In genomic region chr22:47008208-47008885, GRCh38 we compare ENCODE assay signal across 21 cellular contexts.
DNase-seq lines count a peak whose midpoint lies in the region; ATAC-seq and TF ChIP-seq lines count a peak whose summit lies in the region.
"Had no signal": no experiment of that assay in that cellular context is flagged by ENCODE, and none has a peak within 500 bp of the region (broad histone marks: within the 10 kb centered on the region; RNA-seq: fewer than 3 reads in every experiment).

No MANE protein-coding gene starts in this region.

- H3K4me3 Mint-ChIP-seq in activated naive CD8-positive, alpha-beta T cell treated with anti-CD3 and anti-CD28 coated beads, Interleukin-2, amount 10 ng/mL, durations not matched to agents 7 days and 5 days = no peak overlapping the region
- H3K4me3 Mint-ChIP-seq in activated naive CD8-positive, alpha-beta T cell treated with anti-CD3 and anti-CD28 coated beads, Interleukin-2, amount 50 U/mL, for 24 hours = no peak overlapping the region
- H3K4me3 Mint-ChIP-seq: CD14-positive monocyte; CD4-positive, alpha-beta memory T cell; CD4-positive, CD25-positive, alpha-beta regulatory T cell; CD8-positive, alpha-beta memory T cell had no signal

- H3K36me3 ChIP-seq in osteoblast (ENCODE audit: insufficient read depth, low read length) (peaks cover 6% of the 10 kb centered on the region), upper lobe of right lung (peaks cover 7% of the 10 kb centered on the region)
- H3K36me3 ChIP-seq: BE2C had no signal

- POLR2A ChIA-PET in activated naive CD8-positive, alpha-beta T cell treated with anti-CD3 and anti-CD28 coated beads, Interleukin-2, amount 10 ng/mL, durations not matched to agents 7 days and 5 days (lab: Charles Lee) = interaction anchor here (0.6 kb wide), 1 partner anchor 61 kb away, joined by 3 read pairs; no protein-coding TSS in a partner anchor

- H3K4me3 ChIP-seq in osteoblast (ENCODE audit: insufficient read depth, low read length) = no peak overlapping the region
- no peak overlapping the region for H3K4me3 ChIP-seq in upper lobe of right lung
- H3K4me3 ChIP-seq: A549, BLaER1 had no signal

- H3K4me2 ChIP-seq in osteoblast (ENCODE audit: insufficient read depth, low read length) = no peak overlapping the region
- H3K4me2 ChIP-seq: A549, BLaER1 had no signal

- intact Hi-C loops in posterior vena cava (cut with DNase I) = no loop called here
- intact Hi-C loops in upper lobe of right lung (cut with DNase I) = no loop called here

- peak; percentile 4 for DNase-seq in activated naive CD8-positive, alpha-beta T cell treated with anti-CD3 and anti-CD28 coated beads, Interleukin-2, amount 10 ng/mL, durations not matched to agents 7 days and 5 days
- DNase-seq in activated naive CD8-positive, alpha-beta T cell treated with anti-CD3 and anti-CD28 coated beads, Interleukin-2, amount 50 U/mL, for 24 hours = no peak
- DNase-seq in osteoblast (ENCODE audit: insufficient read length, low spot score, missing footprints) = peak; percentile 49
- peak; percentile 19 for DNase-seq in posterior vena cava (ENCODE audit: low spot score)
- peak; percentile 18 for DNase-seq in upper lobe of right lung
- no peak for DNase-seq in iPS-NIHi11 (ENCODE audit: low spot score)
- DNase-seq: BE2C; C1 segment of cervical spinal cord; CD4-positive, alpha-beta memory T cell; CD4-positive, CD25-positive, alpha-beta regulatory T cell; CD8-positive, alpha-beta memory T cell; COR-L47; DMS 273 treated with DMSO at 0.1 percent for 48 hours; DMS79 treated with DMSO at 0.1 percent for 48 hours; GF-D8 had no signal

- H3K9me3 Mint-ChIP-seq in activated naive CD8-positive, alpha-beta T cell treated with anti-CD3 and anti-CD28 coated beads, Interleukin-2, amount 10 ng/mL, durations not matched to agents 7 days and 5 days = no peaks in the 10 kb centered on the region
- no peaks in the 10 kb centered on the region for H3K9me3 Mint-ChIP-seq in activated naive CD8-positive, alpha-beta T cell treated with anti-CD3 and anti-CD28 coated beads, Interleukin-2, amount 50 U/mL, for 24 hours
- H3K9me3 Mint-ChIP-seq: CD14-positive monocyte; CD4-positive, alpha-beta memory T cell; CD8-positive, alpha-beta memory T cell had no signal

- no peaks in the 10 kb centered on the region for H3K27me3 Mint-ChIP-seq in activated naive CD8-positive, alpha-beta T cell treated with anti-CD3 and anti-CD28 coated beads, Interleukin-2, amount 10 ng/mL, durations not matched to agents 7 days and 5 days
- no peaks in the 10 kb centered on the region for H3K27me3 Mint-ChIP-seq in activated naive CD8-positive, alpha-beta T cell treated with anti-CD3 and anti-CD28 coated beads, Interleukin-2, amount 50 U/mL, for 24 hours
- H3K27me3 Mint-ChIP-seq: CD4-positive, alpha-beta memory T cell; CD4-positive, CD25-positive, alpha-beta regulatory T cell had no signal

- peaks cover 23% of the 10 kb centered on the region for H4K20me1 ChIP-seq in osteoblast (ENCODE audit: insufficient read depth, low read length)

- H3K4me1 Mint-ChIP-seq in activated naive CD8-positive, alpha-beta T cell treated with anti-CD3 and anti-CD28 coated beads, Interleukin-2, amount 10 ng/mL, durations not matched to agents 7 days and 5 days = peaks cover 7% of the 10 kb centered on the region
- peaks cover 2% of the 10 kb centered on the region for H3K4me1 Mint-ChIP-seq in activated naive CD8-positive, alpha-beta T cell treated with anti-CD3 and anti-CD28 coated beads, Interleukin-2, amount 50 U/mL, for 24 hours
- H3K4me1 Mint-ChIP-seq: CD14-positive monocyte had no signal

- TF ChIP-seq CTCF in osteoblast (IDR thresholded peaks at IDR 0.05; ENCODE audit: extremely low read depth, low read depth, low read length) (no peak), upper lobe of right lung (IDR thresholded peaks at IDR 0.05) (no peak)

- H3K36me3 Mint-ChIP-seq in activated naive CD8-positive, alpha-beta T cell treated with anti-CD3 and anti-CD28 coated beads, Interleukin-2, amount 10 ng/mL, durations not matched to agents 7 days and 5 days = peaks cover 5% of the 10 kb centered on the region
- H3K36me3 Mint-ChIP-seq in activated naive CD8-positive, alpha-beta T cell treated with anti-CD3 and anti-CD28 coated beads, Interleukin-2, amount 50 U/mL, for 24 hours (ENCODE audit: low read depth) = peaks cover 4% of the 10 kb centered on the region

- peaks cover 3% of the 10 kb centered on the region for H3K79me2 ChIP-seq in osteoblast (ENCODE audit: insufficient read depth, low read length)

- H3K9me3 ChIP-seq in osteoblast (ENCODE audit: low read depth, low read length) = no peaks in the 10 kb centered on the region
- no peaks in the 10 kb centered on the region for H3K9me3 ChIP-seq in upper lobe of right lung
- H3K9me3 ChIP-seq: A549, BE2C, BLaER1 had no signal

- H3K27ac ChIP-seq in osteoblast (ENCODE audit: low read depth, low read length) (no peak overlapping the region), upper lobe of right lung (no peak overlapping the region)
- H3K27ac ChIP-seq: 22Rv1, A549, BLaER1 had no signal

- no peak overlapping the region for H2AFZ ChIP-seq in osteoblast (ENCODE audit: low read length)

- ATAC-seq in activated naive CD8-positive, alpha-beta T cell treated with anti-CD3 and anti-CD28 coated beads, Interleukin-2, amount 10 ng/mL, durations not matched to agents 7 days and 5 days (ENCODE audit: low read depth) = no peak
- ATAC-seq in activated naive CD8-positive, alpha-beta T cell treated with anti-CD3 and anti-CD28 coated beads, Interleukin-2, amount 50 U/mL, for 24 hours = no peak
- ATAC-seq in upper lobe of right lung = no peak
- ATAC-seq in HG03521 (IDR thresholded peaks at IDR 0.05; ENCODE audit: unreplicated experiment) = no peak
- no peak for ATAC-seq in HG02571 (IDR thresholded peaks at IDR 0.05; ENCODE audit: unreplicated experiment)
- ATAC-seq: A549 had no signal

- H3K27me3 ChIP-seq in osteoblast (ENCODE audit: insufficient read depth, low read length) = no peaks in the 10 kb centered on the region
- no peaks in the 10 kb centered on the region for H3K27me3 ChIP-seq in upper lobe of right lung
- H3K27me3 ChIP-seq: BE2C, BLaER1 had no signal

- H3K27ac Mint-ChIP-seq in activated naive CD8-positive, alpha-beta T cell treated with anti-CD3 and anti-CD28 coated beads, Interleukin-2, amount 10 ng/mL, durations not matched to agents 7 days and 5 days = no peak overlapping the region
- no peak overlapping the region for H3K27ac Mint-ChIP-seq in activated naive CD8-positive, alpha-beta T cell treated with anti-CD3 and anti-CD28 coated beads, Interleukin-2, amount 50 U/mL, for 24 hours
- H3K27ac Mint-ChIP-seq: CD4-positive, alpha-beta memory T cell; CD4-positive, CD25-positive, alpha-beta regulatory T cell had no signal

- H3K4me1 ChIP-seq in osteoblast (ENCODE audit: insufficient read depth, low read length) (peaks cover 8% of the 10 kb centered on the region), upper lobe of right lung (peaks cover 7% of the 10 kb centered on the region)
- H3K4me1 ChIP-seq: A549, BE2C had no signal

Comparison
In these comparisons a context has a peak if more than half of its experiments do, and no peak if none do; other contexts are left out.
1. DNase-seq: peak in activated naive CD8-positive, alpha-beta T cell treated with anti-CD3 and anti-CD28 coated beads, Interleukin-2, amount 10 ng/mL, durations not matched to agents 7 days and 5 days (single experiment), osteoblast (single experiment), posterior vena cava (single experiment) and upper lobe of right lung (single experiment); none in activated naive CD8-positive, alpha-beta T cell treated with anti-CD3 and anti-CD28 coated beads, Interleukin-2, amount 50 U/mL, for 24 hours (single experiment) and iPS-NIHi11 (single experiment).